In genomic region chr2:231800493-231801091, GRCh38 we compare ENCODE assay signal across 8 cellular contexts. TPM values are rescaled to one million over a fixed set of nuclear protein-coding genes. Genes with fewer than 3 reads are reported as not detected.
DNase-seq lines count a peak whose midpoint lies in the region; ATAC-seq and TF ChIP-seq lines count a peak whose summit lies in the region.

No MANE protein-coding gene starts in this region.

- no peak overlapping the region for H3K4me3 Mint-ChIP-seq in CD8-positive, alpha-beta T cell
- H3K4me3 Mint-ChIP-seq in HFFc6 (no peak overlapping the region), neural progenitor cell (no peak overlapping the region)
- H3K4me3 Mint-ChIP-seq in effector memory CD8-positive, alpha-beta T cell, result no peak overlapping the region

- H3K4me1 Mint-ChIP-seq in CD8-positive, alpha-beta T cell (ENCODE audit: low read depth), result peaks cover 8% of the 10 kb centered on the region
- peaks cover 2% of the 10 kb centered on the region for H3K4me1 Mint-ChIP-seq in HFFc6 (ENCODE audit: low read depth)
- H3K4me1 Mint-ChIP-seq in effector memory CD8-positive, alpha-beta T cell (ENCODE audit: low read depth in 2 of 2), result peaks cover 7 to 19% of the 10 kb centered on the region in 2 donors
- no peaks in the 10 kb centered on the region for H3K4me1 Mint-ChIP-seq in neural progenitor cell

- no peak overlapping the region for H2AFZ ChIP-seq in neural progenitor cell (replicated peaks)

- H3K4me3 ChIP-seq in CD8-positive, alpha-beta T cell (ENCODE audit: low read depth, low read length), result no peak overlapping the region
- H3K4me3 ChIP-seq in neural progenitor cell, result no peak overlapping the region

- peak; percentile 64 for TF ChIP-seq CTCF in CD8-positive, alpha-beta T cell (IDR thresholded peaks at IDR 0.05)
- TF ChIP-seq CTCF in HFFc6 (IDR thresholded peaks at IDR 0.05), result peak; percentile 92
- TF ChIP-seq CTCF in neural progenitor cell (IDR thresholded peaks at IDR 0.05), result peak; percentile 78

- H3K36me3 Mint-ChIP-seq in CD8-positive, alpha-beta T cell, result peaks cover 87% of the 10 kb centered on the region
- peaks cover 31% of the 10 kb centered on the region for H3K36me3 Mint-ChIP-seq in HFFc6 (ENCODE audit: low read depth)
- H3K36me3 Mint-ChIP-seq in effector memory CD8-positive, alpha-beta T cell (ENCODE audit: insufficient read depth), result peaks cover 74% of the 10 kb centered on the region
- peaks cover 8% of the 10 kb centered on the region for H3K36me3 Mint-ChIP-seq in neural progenitor cell

- H3F3A ChIP-seq in neural progenitor cell (ENCODE audit: low read depth), result peaks cover 8% of the 10 kb centered on the region

- peaks cover 50% of the 10 kb centered on the region for H3K36me3 ChIP-seq in CD8-positive, alpha-beta T cell (ENCODE audit: insufficient read depth, low read length)
- peaks cover 4% of the 10 kb centered on the region for H3K36me3 ChIP-seq in neural progenitor cell

- DNase-seq in CD8-positive, alpha-beta T cell, result peak in 3 of 7 experiments; percentile 29 to 38 (median 30)
- DNase-seq in HFFc6 (peak; percentile 37), T-helper 9 cell (peak; percentile 16), neural progenitor cell (ENCODE audit: low spot score) (peak; percentile 58), NCI-H187 treated with DMSO at 0.1 percent for 48 hours (lab: John Stamatoyannopoulos, UW) (no peak), 8988T (no peak)
- peak; percentile 5 to 28 (median 8) for DNase-seq in effector memory CD8-positive, alpha-beta T cell

- H3K9me3 ChIP-seq in CD8-positive, alpha-beta T cell (ENCODE audit: low read length), result no peaks in the 10 kb centered on the region
- no peaks in the 10 kb centered on the region for H3K9me3 ChIP-seq in neural progenitor cell (ENCODE audit: low read depth)

- no peak overlapping the region for H3K9ac ChIP-seq in neural progenitor cell

- peaks cover 16% of the 10 kb centered on the region for H3K79me2 ChIP-seq in neural progenitor cell (ENCODE audit: low read depth)

- intact Hi-C loops in CD8-positive, alpha-beta T cell (cut with DNase I, micrococcal nuclease), result no loop called here

- no peaks in the 10 kb centered on the region for H3K9me3 Mint-ChIP-seq in CD8-positive, alpha-beta T cell
- H3K9me3 Mint-ChIP-seq in HFFc6 (no peaks in the 10 kb centered on the region), neural progenitor cell (no peaks in the 10 kb centered on the region)
- H3K9me3 Mint-ChIP-seq in effector memory CD8-positive, alpha-beta T cell, result no peaks in the 10 kb centered on the region

- H3K27me3 Mint-ChIP-seq in CD8-positive, alpha-beta T cell (ENCODE audit: low read depth), result no peaks in the 10 kb centered on the region
- H3K27me3 Mint-ChIP-seq in HFFc6 (ENCODE audit: insufficient read depth) (no peaks in the 10 kb centered on the region; the same call in 1 of the 2 replicates), neural progenitor cell (ENCODE audit: insufficient read depth, low read depth) (no peaks in the 10 kb centered on the region)
- no peaks in the 10 kb centered on the region for H3K27me3 Mint-ChIP-seq in effector memory CD8-positive, alpha-beta T cell

- H3K4me1 ChIP-seq in CD8-positive, alpha-beta T cell (ENCODE audit: insufficient read depth, low read length), result no peaks in the 10 kb centered on the region
- peaks cover 5% of the 10 kb centered on the region for H3K4me1 ChIP-seq in neural progenitor cell

- ATAC-seq in CD8-positive, alpha-beta T cell, result peak; percentile 34
- ATAC-seq in effector memory CD8-positive, alpha-beta T cell (replicated peaks), result peak; percentile 29
- ATAC-seq in GM18907 (IDR thresholded peaks at IDR 0.05; ENCODE audit: unreplicated experiment), result no peak

- no peak overlapping the region for H3K27ac ChIP-seq in CD8-positive, alpha-beta T cell (ENCODE audit: low read depth, low read length)
- H3K27ac ChIP-seq in neural progenitor cell, result no peak overlapping the region

- H3K27me3 ChIP-seq in CD8-positive, alpha-beta T cell (ENCODE audit: insufficient read depth, low read length), result no peaks in the 10 kb centered on the region
- no peaks in the 10 kb centered on the region for H3K27me3 ChIP-seq in neural progenitor cell

- POLR2A ChIA-PET in CD8-positive, alpha-beta T cell (lab: Charles Lee), result no interaction called here

- H3K27ac Mint-ChIP-seq in CD8-positive, alpha-beta T cell, result no peak overlapping the region
- H3K27ac Mint-ChIP-seq in HFFc6 (no peak overlapping the region), neural progenitor cell (no peak overlapping the region)
- H3K27ac Mint-ChIP-seq in effector memory CD8-positive, alpha-beta T cell, result no peak overlapping the region

- H4K20me1 ChIP-seq in neural progenitor cell (ENCODE audit: low read depth), result peaks cover 39% of the 10 kb centered on the region

- no peak overlapping the region for H3K4me2 ChIP-seq in neural progenitor cell

- CTCF ChIA-PET in CD8-positive, alpha-beta T cell (lab: Charles Lee), result interaction anchor here (0.8 to 1.4 kb wide), 4 partner anchors 15 to 641 kb away, joined by 3 read pairs; no protein-coding TSS in a partner anchor

RNA-seq across cellular contexts. Expression of gene COPS7B, which starts 14.3 kb away (rescaled TPM):
- 10 to 100 TPM; 35.0 to 36.8 TPM for total RNA-seq in CD8-positive, alpha-beta T cell
- total RNA-seq in HFFc6 (2021; fragmentation: NEBNext Ultra II Directional; extraction: Animal tissue kit (Norgen Biotek cat#: 25700)), result 10 to 100 TPM; 34.9 to 45.6 (median 40.9) TPM
- total RNA-seq in neural progenitor cell (ENCODE audit: low replicate concordance), result 56.1 and 63.3 TPM in 2 replicates

RNA-seq across cellular contexts. Expression of gene PDE6D, which starts 19.5 kb away (rescaled TPM):
- total RNA-seq in CD8-positive, alpha-beta T cell, result 1 to 10 TPM; 4.7 to 5.6 TPM
- total RNA-seq in HFFc6 (2021; fragmentation: NEBNext Ultra II Directional; extraction: Animal tissue kit (Norgen Biotek cat#: 25700)), result 10 to 100 TPM; 20.1 to 24.7 (median 22.4) TPM
- total RNA-seq in neural progenitor cell (ENCODE audit: low replicate concordance), result 44.1 and 52.6 TPM in 2 replicates

Comparison
In these comparisons a context has a peak if more than half of its experiments do, and no peak if none do; other contexts are left out.
1. DNase-seq: peak in HFFc6 (single experiment), T-helper 9 cell (single experiment), effector memory CD8-positive, alpha-beta T cell (3 of 3) and neural progenitor cell (single experiment); none in NCI-H187 treated with DMSO at 0.1 percent for 48 hours (single experiment) and 8988T (single experiment).
2. Peak in every context shown above with its lines, with median percentiles within 50 percentile points of each other: CTCF ChIP-seq.